ENCODE assay signal across 2 cellular contexts in genomic region chr12:5944688-5945070, GRCh38.
TF ChIP-seq lines count a peak whose summit lies in the region.

No MANE protein-coding gene starts in this region.

TF ChIP-seq in SK-N-SH, 30 proteins besides CTCF, POLR2A, EP300 and RAD21 (continued from another document):
- TF ChIP-seq RFX5 (IDR thresholded peaks at IDR 0.05; ENCODE audit: low read length): no peak
- no peak for TF ChIP-seq NFIC (IDR thresholded peaks at IDR 0.05; ENCODE audit: borderline replicate concordance)
- no peak for TF ChIP-seq TCF12 (IDR thresholded peaks at IDR 0.05)
- no peak for TF ChIP-seq POLR2AphosphoS5 (IDR thresholded peaks at IDR 0.05; ENCODE audit: low read depth, low read length)
- no peak for TF ChIP-seq MXI1 (IDR thresholded peaks at IDR 0.05; ENCODE audit: low read depth, low read length)
- TF ChIP-seq GATA2 (CRISPR knock-in tag; IDR thresholded peaks at IDR 0.05): no peak
- TF ChIP-seq EZH2phosphoT487 (IDR thresholded peaks at IDR 0.05; ENCODE audit: borderline replicate concordance, low read depth): no peak
- TF ChIP-seq USF2 (IDR thresholded peaks at IDR 0.05; ENCODE audit: borderline replicate concordance, low read depth, low read length): no peak
- no peak for TF ChIP-seq TEAD4 (IDR thresholded peaks at IDR 0.05; ENCODE audit: borderline replicate concordance, insufficient read depth)
- TF ChIP-seq PBX3 (IDR thresholded peaks at IDR 0.05): no peak
- no peak for TF ChIP-seq RXRA (IDR thresholded peaks at IDR 0.05; ENCODE audit: borderline replicate concordance, low read depth)

TF ChIP-seq in SK-N-SH treated with all-trans-retinoic acid at 6 μM for 48 hours, 23 proteins besides CTCF, POLR2A, EP300 and RAD21 (continued from another document):
- no peak for TF ChIP-seq GLIS3 (CRISPR knock-in tag; IDR thresholded peaks at IDR 0.05)
TF ChIP-seq in SK-N-SH treated with all-trans-retinoic acid at 6 μM for 48 hours: peak in this region for 0.
